In the genomic region with DNA sequence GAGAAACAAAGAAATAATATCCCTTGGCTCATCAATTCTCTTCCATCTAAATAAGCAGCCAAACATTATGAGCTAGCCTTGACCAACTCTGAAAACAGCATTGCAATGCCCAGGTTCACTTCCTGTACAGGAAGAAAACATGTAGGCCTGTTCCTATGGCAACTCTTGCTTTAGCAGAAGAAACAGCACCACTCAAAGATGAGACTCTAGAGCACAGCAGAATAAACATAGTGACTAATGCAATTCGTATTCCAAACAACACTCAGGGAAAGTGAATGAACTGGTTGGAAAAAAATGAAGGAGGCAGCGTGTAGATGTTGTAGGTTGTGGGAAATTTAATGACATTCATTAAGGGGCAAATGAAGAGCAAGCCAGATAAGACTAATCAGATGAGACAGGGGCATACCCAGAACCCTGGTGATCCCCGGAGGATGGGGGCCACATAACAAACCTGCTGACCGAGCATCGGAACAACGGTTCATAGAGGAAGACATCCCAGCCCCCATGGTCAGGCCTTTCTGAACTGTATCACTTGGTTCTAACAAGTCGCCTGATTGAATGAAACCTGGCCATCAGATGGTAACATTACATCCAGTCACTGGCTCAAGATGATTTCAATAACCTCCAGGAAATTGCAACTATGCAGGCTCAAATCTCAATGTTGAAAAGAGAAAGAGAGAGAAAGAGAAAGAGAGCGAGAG, we compare ENCODE assay signal across 10 cellular contexts. TPM values are rescaled to one million over a fixed set of nuclear protein-coding genes. Genes with fewer than 3 reads are reported as not detected.
DNase-seq lines count a peak whose midpoint lies in the region; ATAC-seq, FAIRE-seq and TF ChIP-seq lines count a peak whose summit lies in the region.
"Had no signal": no experiment of that assay in that cellular context is flagged by ENCODE, and none has a peak within 500 bp of the region (broad histone marks: within the 10 kb centered on the region; RNA-seq: fewer than 3 reads in every experiment).

No MANE protein-coding gene starts in this region.

- POLR2A ChIA-PET in K562 (lab: Yijun Ruan, JAX), result no interaction called here

- WGBS in K562 (ENCODE audit: insufficient coverage, low coverage, missing lambda C conversion rate), result 32% methylated on average over 8 of the region's 8 CpGs
- 63 to 64% methylated on average over 8 of the region's 8 CpGs for WGBS in tibial nerve, 2 donors

- no peaks in the 10 kb centered on the region for H3K79me2 ChIP-seq in K562 (ENCODE audit: control insufficient read depth, insufficient read depth, low read length)

- no peak for TF ChIP-seq RAD21 in K562 (CRISPR knock-in tag; conservative IDR thresholded peaks at IDR 0.05 in 1 of 2, IDR thresholded peaks at IDR 0.05 in 1 of 2)

- no peak overlapping the region for H3K27ac ChIP-seq in K562 (ENCODE audit: extremely low read depth, low read depth, low read length)
- H3K27ac ChIP-seq in tibial nerve, result peak overlapping the region in 3 of 4 donors; percentile 49 to 82 (median 61)

- H3K9me3 ChIP-seq in K562 (replicated peaks; ENCODE audit: control insufficient read depth, insufficient read depth, low read depth, low read length), result no peaks in the 10 kb centered on the region
- no peaks in the 10 kb centered on the region for H3K9me3 ChIP-seq in tibial nerve

- H3K27me3 ChIP-seq in K562 (ENCODE audit: control insufficient read depth in 2 of 2, insufficient read depth in 2 of 2, low read length in 2 of 2) (no peaks in the 10 kb centered on the region), tibial nerve (no peaks in the 10 kb centered on the region)

- TF ChIP-seq POLR2A in K562 (conservative IDR thresholded peaks at IDR 0.05), result no peak
- TF ChIP-seq POLR2A in tibial nerve (IDR thresholded peaks at IDR 0.05), result no peak

- no peak for FAIRE-seq in K562 (lab: Jason Lieb, UNC)
- FAIRE-seq: H1, islet of Langerhans had no signal

- ATAC-seq in HG02759 (IDR thresholded peaks at IDR 0.05; ENCODE audit: unreplicated experiment), result peak; percentile 57
- no peak for ATAC-seq in K562

- in situ Hi-C loops in K562 (cut with MboI), result loop anchor here (25.0 kb wide), 1 partner anchor 740 kb away; no protein-coding TSS in a partner anchor

- BruUV-seq in K562 (replicated peaks; lab: Mats Ljungman, UMichigan), result no TSS peak

- CTCF ChIA-PET in K562 (lab: Yijun Ruan, JAX; ENCODE audit: low intra/inter-chr PET ratio), result no interaction called here

- intact Hi-C loops in K562 (cut with micrococcal nuclease), result no loop called here

- H3K9me1 ChIP-seq in K562 (ENCODE audit: control insufficient read depth, insufficient read depth, low read length), result no peaks in the 10 kb centered on the region

- peak; percentile 51 for DNase-seq in stimulated activated CD4-positive, alpha-beta T cell treated with anti-CD3 and anti-CD28 coated beads, Interleukin-4, amount 100 ng/mL, for 24 hours
- no peak for DNase-seq in stimulated activated CD4-positive, alpha-beta T cell treated with anti-CD3 and anti-CD28 coated beads, Interleukin-2, amount 100 ng/mL, for 24 hours
- DNase-seq in NCI-H226, result peak; percentile 95
- DNase-seq in K562 (ENCODE audit: extremely low read depth in 1 of 4, low spot score in 3 of 4), result no peak
- DNase-seq in left kidney (ENCODE audit: low read depth, low spot score), result peak; percentile 29
- DNase-seq in tibial nerve (ENCODE audit: low spot score in 2 of 2), result no peak
- DNase-seq in NCI-H82 (lab: John Stamatoyannopoulos, UW), result no peak

- H3K4me1 ChIP-seq in K562 (replicated peaks in 1 of 2; ENCODE audit: control insufficient read depth in 2 of 2, insufficient read depth in 2 of 2, low read length in 2 of 2) (no peaks in the 10 kb centered on the region; a peak in 2 of 5 replicates), tibial nerve (peaks cover 0 to 64% (median 26%) of the 10 kb centered on the region in 4 donors)

- no peaks in the 10 kb centered on the region for H4K20me1 ChIP-seq in K562 (replicated peaks; ENCODE audit: control insufficient read depth, insufficient read depth, low read length)

- TF ChIP-seq CTCF in K562 (IDR thresholded peaks at IDR 0.05 in 2 of 3, conservative IDR thresholded peaks at IDR 0.05 in 1 of 3; ENCODE audit: insufficient read depth in 2 of 3, low read depth in 1 of 3, low read length in 3 of 3) (no peak), tibial nerve (IDR thresholded peaks at IDR 0.05) (no peak)

- TF ChIP-seq EP300 in K562 (IDR thresholded peaks at IDR 0.05; ENCODE audit: low read length) (no peak), tibial nerve (IDR thresholded peaks at IDR 0.05) (peak in 1 of 2 donors; percentile 50)

- no peak overlapping the region for H3K9ac ChIP-seq in K562 (ENCODE audit: insufficient read depth in 1 of 2, low read depth in 2 of 2, low read length in 2 of 2)

- H3K36me3 ChIP-seq in K562 (ENCODE audit: control insufficient read depth, insufficient read depth, low read length), result peaks cover 15% of the 10 kb centered on the region; the same call in 1 of the 3 replicates
- no peaks in the 10 kb centered on the region for H3K36me3 ChIP-seq in tibial nerve

- no peak overlapping the region for H3K4me2 ChIP-seq in K562 (ENCODE audit: insufficient read depth, low read length)

- H2AFZ ChIP-seq in K562 (ENCODE audit: low read depth, low read length), result no peak overlapping the region

- H3K4me3 ChIP-seq in K562 (no peak overlapping the region), tibial nerve (no peak overlapping the region)

TF ChIP-seq in K562, 482 proteins besides CTCF, POLR2A, EP300 and RAD21 (continues in another document):
- TF ChIP-seq FOXA3 (CRISPR knock-in tag; conservative IDR thresholded peaks at IDR 0.05 in 1 of 2, IDR thresholded peaks at IDR 0.05 in 1 of 2), result peak; percentile 19 to 92; a peak in 2 of 4 replicates

RNA-seq across cellular contexts. Expression of a gene that starts 9.0 kb away (rescaled TPM):
- total RNA-seq in K562 (2011; cell fraction: chromatin; rRNA removed; ENCODE audit: low replicate concordance), result 0.39 TPM in 1 of 2 replicates, not detected in the other
- 0.53 TPM in 1 of 2 replicates, not detected in the other for total RNA-seq in K562 (2011; cell fraction: nucleolus; rRNA removed)
- total RNA-seq in K562 (2011; cell fraction: nucleoplasm; rRNA removed), result 0.76 and 0.81 TPM in 2 replicates
- total RNA-seq in K562 (2014; rRNA removed), result 63.2 and 100 TPM in 2 replicates
- 67.3 and 68.7 TPM in 2 replicates for total RNA-seq in K562 (2014; rRNA removed; fragmentation: Illumina TruSeq; extraction: Trizol)
- 145 and 151 TPM in 2 replicates for total RNA-seq in K562 (2015; rRNA removed; fragmentation: Illumina TruSeq; extraction: Trizol)
- 51.1 and 55.8 TPM in 2 replicates for total RNA-seq in K562 (2021)
- 9.5 and 21.9 TPM in 2 replicates for polyA plus RNA-seq in K562 (2011; rRNA removed)
- polyA plus RNA-seq in K562 (2011; cell fraction: cytosol; rRNA removed), result 11.3 and 35.3 TPM in 2 replicates
- 2.8 and 7.8 TPM in 2 replicates for polyA plus RNA-seq in K562 (2011; cell fraction: nucleus; rRNA removed)
- polyA plus RNA-seq in K562 (2012), result 132 and 187 TPM in 2 replicates
- 114 and 145 TPM in 2 replicates for polyA plus RNA-seq in K562 (2014; fragmentation: Illumina TruSeq; extraction: Trizol)
- 100 to 1,000 TPM; 171 to 204 TPM for polyA plus RNA-seq in K562 (2014; fragmentation: Nextera tagmentation; extraction: Ambion mirVana)
- polyA plus RNA-seq in K562 (2014; rRNA removed), result 90.4 and 116 TPM in 2 replicates
- 12.7 and 19.3 TPM in 2 replicates for polyA minus RNA-seq in K562 (2011; rRNA and poly(A)+ RNA removed)
- 3.9 and 4.3 TPM in 2 replicates for polyA minus RNA-seq in K562 (2011; cell fraction: cytosol; rRNA and poly(A)+ RNA removed)
- polyA minus RNA-seq in K562 (2011; cell fraction: nucleus; rRNA and poly(A)+ RNA removed), result 0.27 and 4.2 TPM in 2 replicates
- 100 to 1,000 TPM in 2 of 4 donors, 10 to 100 TPM in 2; 63.8 to 112 (median 89.4) TPM for total RNA-seq in tibial nerve

RNA-seq across cellular contexts. Expression of a gene that starts 14.1 kb away (rescaled TPM):
- total RNA-seq in K562 (2011; cell fraction: chromatin; rRNA removed; ENCODE audit: low replicate concordance), result not detected in 2 replicates
- total RNA-seq in K562 (2011; cell fraction: nucleolus; rRNA removed), result not detected in 2 replicates
- total RNA-seq in K562 (2011; cell fraction: nucleoplasm; rRNA removed), result not detected in 2 replicates
- total RNA-seq in K562 (2014; rRNA removed) (0.27 TPM in 1 of 2 replicates, not detected in the other), K562 (2014; rRNA removed; fragmentation: Illumina TruSeq; extraction: Trizol) (0.07 TPM in 1 of 2 replicates, not detected in the other), K562 (2015; rRNA removed; fragmentation: Illumina TruSeq; extraction: Trizol) (0.11 TPM in 1 of 2 replicates, not detected in the other), K562 (2021) (0.13 TPM in 1 of 2 replicates, not detected in the other), tibial nerve (not detected)
- polyA plus RNA-seq in K562 (2011; rRNA removed) (not detected in 2 replicates), K562 (2014; fragmentation: Illumina TruSeq; extraction: Trizol) (0.08 TPM in 1 of 2 replicates, not detected in the other), K562 (2014; fragmentation: Nextera tagmentation; extraction: Ambion mirVana) (not detected), K562 (2014; rRNA removed) (not detected in 2 replicates)
- polyA plus RNA-seq in K562 (2011; cell fraction: cytosol; rRNA removed), result not detected in 2 replicates
- not detected in 2 replicates for polyA plus RNA-seq in K562 (2011; cell fraction: nucleus; rRNA removed)
- polyA plus RNA-seq in K562 (2012), result 0.05 TPM in 1 of 2 replicates, not detected in the other
- polyA minus RNA-seq in K562 (2011; rRNA and poly(A)+ RNA removed), result not detected in 2 replicates
- polyA minus RNA-seq in K562 (2011; cell fraction: cytosol; rRNA and poly(A)+ RNA removed), result not detected in 2 replicates
- not detected in 2 replicates for polyA minus RNA-seq in K562 (2011; cell fraction: nucleus; rRNA and poly(A)+ RNA removed)
- total RNA-seq: H1 had no signal
- polyA plus RNA-seq: H1 had no signal

RNA-seq across cellular contexts. Expression of a gene that starts 20.4 kb away (rescaled TPM):
- not detected in 2 replicates for total RNA-seq in K562 (2011; cell fraction: chromatin; rRNA removed; ENCODE audit: low replicate concordance)
- total RNA-seq in K562 (2011; cell fraction: nucleolus; rRNA removed), result not detected in 2 replicates
- not detected in 2 replicates for total RNA-seq in K562 (2011; cell fraction: nucleoplasm; rRNA removed)
- total RNA-seq in K562 (2014; rRNA removed) (not detected in 2 replicates), K562 (2014; rRNA removed; fragmentation: Illumina TruSeq; extraction: Trizol) (not detected in 2 replicates), K562 (2015; rRNA removed; fragmentation: Illumina TruSeq; extraction: Trizol) (not detected in 2 replicates), K562 (2021) (not detected in 2 replicates), tibial nerve (not detected)
- polyA plus RNA-seq in K562 (2011; rRNA removed) (not detected in 2 replicates), K562 (2014; fragmentation: Illumina TruSeq; extraction: Trizol) (not detected in 2 replicates), K562 (2014; fragmentation: Nextera tagmentation; extraction: Ambion mirVana) (under 1 TPM in 1 of 2 experiments, not detected in 1; 0.15 TPM), K562 (2014; rRNA removed) (not detected in 2 replicates)
- polyA plus RNA-seq in K562 (2011; cell fraction: cytosol; rRNA removed), result not detected in 2 replicates
- polyA plus RNA-seq in K562 (2011; cell fraction: nucleus; rRNA removed), result 0.22 TPM in 1 of 2 replicates, not detected in the other
- polyA plus RNA-seq in K562 (2012), result not detected in 2 replicates
- polyA minus RNA-seq in K562 (2011; rRNA and poly(A)+ RNA removed), result not detected in 2 replicates
- polyA minus RNA-seq in K562 (2011; cell fraction: cytosol; rRNA and poly(A)+ RNA removed), result not detected in 2 replicates
- not detected in 2 replicates for polyA minus RNA-seq in K562 (2011; cell fraction: nucleus; rRNA and poly(A)+ RNA removed)
- total RNA-seq: H1 had no signal
- polyA plus RNA-seq: H1 had no signal

Comparison
In these comparisons a context has a peak if more than half of its experiments do, and no peak if none do; other contexts are left out.
1. DNase-seq: peak in stimulated activated CD4-positive, alpha-beta T cell treated with anti-CD3 and anti-CD28 coated beads, Interleukin-4, amount 100 ng/mL, for 24 hours (single experiment), NCI-H226 (single experiment) and left kidney (single experiment); none in stimulated activated CD4-positive, alpha-beta T cell treated with anti-CD3 and anti-CD28 coated beads, Interleukin-2, amount 100 ng/mL, for 24 hours (0 of 2), K562 (0 of 4), tibial nerve (0 of 2) and NCI-H82 (single experiment).